ENCODE assay signal across 8 cellular contexts in the genomic region with DNA sequence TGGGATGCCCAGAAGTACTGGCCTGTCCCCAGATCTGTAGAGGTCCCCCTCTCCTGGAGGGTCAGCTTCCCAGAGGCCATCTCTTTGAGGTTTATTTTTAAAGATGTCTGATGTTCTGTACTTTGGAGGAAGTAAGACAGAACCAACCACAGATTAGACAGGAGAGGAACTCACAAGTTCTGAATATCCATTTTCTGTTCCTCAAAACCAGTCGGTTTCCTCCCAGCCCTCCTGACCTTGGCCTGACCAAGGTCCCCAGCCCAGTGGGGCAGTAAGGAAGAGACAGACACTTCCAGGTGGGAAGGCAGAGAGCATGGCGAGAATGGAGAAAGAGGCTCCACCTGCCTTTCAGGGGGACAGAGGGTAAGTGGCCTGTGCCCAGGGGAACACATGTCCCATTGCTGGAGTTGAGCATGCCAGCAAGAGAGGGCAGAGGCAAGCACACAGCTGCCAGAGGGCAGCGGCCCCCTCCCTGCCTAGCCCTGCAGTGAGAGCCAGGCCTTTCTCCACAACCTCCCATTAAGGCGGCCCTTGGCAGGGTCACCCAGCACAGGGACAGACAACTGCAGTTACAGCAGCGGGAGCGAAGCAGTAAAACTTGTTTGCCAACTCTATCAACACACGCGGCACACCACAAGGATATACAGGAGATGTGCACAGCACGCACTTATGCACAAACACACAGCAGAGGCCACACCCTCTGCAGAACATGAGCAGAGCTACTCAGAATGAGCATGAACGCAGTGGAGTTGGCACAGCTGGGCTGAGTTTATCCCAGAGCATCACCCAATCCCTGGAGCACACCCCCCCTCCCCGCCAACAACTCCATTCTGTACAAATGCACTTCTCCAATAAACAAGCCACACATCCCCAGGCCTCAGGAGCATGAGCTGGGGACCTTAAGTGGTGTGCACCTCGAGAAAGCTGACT.
A peak's percentile ranks its signal among the peaks of the same experiment; 100 is the strongest.
DNase-seq lines count a peak whose midpoint lies in the region; ATAC-seq and FAIRE-seq lines count a peak whose summit lies in the region.

No MANE protein-coding gene starts in this region.

- H3K9me3 Mint-ChIP-seq in stimulated activated naive B cell treated with anti-CD40 and anti-IgM and Interleukin-4, amounts not matched to agents 10 μg/mL and 1 μg/mL and 100 μg/mL, for 72 hours: no peaks in the 10 kb centered on the region

- peak overlapping the region; percentile 92 for H3K27ac ChIP-seq in layer of hippocampus (ENCODE audit: low read depth, low read length)

- FAIRE-seq in HTR-8/SVneo (lab: Jason Lieb, UNC): peak; percentile 75

- DNase-seq in HTR-8/SVneo (ENCODE audit: insufficient read length, low spot score) (no peak), SKM-1 (lab: John Stamatoyannopoulos, UW; ENCODE audit: unreplicated experiment) (peak; percentile 38), NCI-H524 (lab: John Stamatoyannopoulos, UW) (no peak), NCI-H1105 (lab: John Stamatoyannopoulos, UW) (no peak)
- DNase-seq in stimulated activated naive B cell treated with anti-CD40 and anti-IgM and Interleukin-4, amounts not matched to agents 10 μg/mL and 1 μg/mL and 100 μg/mL, for 72 hours: no peak
- no peak for DNase-seq in central memory CD4-positive, alpha-beta T cell

- H3K27me3 Mint-ChIP-seq in stimulated activated naive B cell treated with anti-CD40 and anti-IgM and Interleukin-4, amounts not matched to agents 10 μg/mL and 1 μg/mL and 100 μg/mL, for 72 hours: peaks cover 0 to 16% of the 10 kb centered on the region in 2 donors

- H3K36me3 Mint-ChIP-seq in stimulated activated naive B cell treated with anti-CD40 and anti-IgM and Interleukin-4, amounts not matched to agents 10 μg/mL and 1 μg/mL and 100 μg/mL, for 72 hours: no peaks in the 10 kb centered on the region

- ATAC-seq in stimulated activated naive B cell treated with anti-CD40 and anti-IgM and Interleukin-4, amounts not matched to agents 10 μg/mL and 1 μg/mL and 100 μg/mL, for 72 hours (replicated peaks): peak; percentile 84 to 89
- ATAC-seq in HG03139 (IDR thresholded peaks at IDR 0.05; ENCODE audit: unreplicated experiment): no peak

- peak overlapping the region; percentile 56 for H3K27ac Mint-ChIP-seq in stimulated activated naive B cell treated with anti-CD40 and anti-IgM and Interleukin-4, amounts not matched to agents 10 μg/mL and 1 μg/mL and 100 μg/mL, for 72 hours

- peaks cover 22 to 29% of the 10 kb centered on the region in 2 donors for H3K4me1 Mint-ChIP-seq in stimulated activated naive B cell treated with anti-CD40 and anti-IgM and Interleukin-4, amounts not matched to agents 10 μg/mL and 1 μg/mL and 100 μg/mL, for 72 hours

- no peaks in the 10 kb centered on the region for H3K27me3 ChIP-seq in layer of hippocampus (ENCODE audit: control insufficient read depth, insufficient read depth, low read length)

- H3K4me3 Mint-ChIP-seq in stimulated activated naive B cell treated with anti-CD40 and anti-IgM and Interleukin-4, amounts not matched to agents 10 μg/mL and 1 μg/mL and 100 μg/mL, for 72 hours: no peak overlapping the region
